In the genomic region with DNA sequence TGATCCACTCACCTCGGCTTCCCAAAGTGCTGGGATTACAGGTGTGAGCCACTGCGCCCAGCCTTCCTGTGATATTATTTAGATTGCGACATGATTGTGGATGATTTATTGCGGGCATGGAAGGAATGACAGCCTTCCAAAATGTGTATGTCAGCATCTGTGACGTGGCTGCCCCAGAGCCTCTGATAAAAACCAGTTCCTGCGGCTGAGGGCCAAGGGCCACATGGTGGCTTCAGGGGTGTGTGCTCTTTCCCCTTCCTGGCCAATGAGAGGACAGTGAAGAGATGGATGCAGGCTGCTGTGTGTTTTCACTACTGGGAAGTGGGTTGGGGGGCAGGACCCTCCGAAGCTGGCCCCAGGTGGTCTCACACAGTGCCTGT, we compare ENCODE assay signal across 22 cellular contexts. TPM values are rescaled to one million over a fixed set of nuclear protein-coding genes. Genes with fewer than 3 reads are reported as not detected.
DNase-seq lines count a peak whose midpoint lies in the region; FAIRE-seq and TF ChIP-seq lines count a peak whose summit lies in the region.
"Had no signal": no experiment of that assay in that cellular context is flagged by ENCODE, and none has a peak within 500 bp of the region (broad histone marks: within the 10 kb centered on the region; RNA-seq: fewer than 3 reads in every experiment).

No MANE protein-coding gene starts in this region.

- H3K36me3 Mint-ChIP-seq in CD14-positive monocyte: peaks cover 4 to 13% of the 10 kb centered on the region in 2 donors

- H3K9ac ChIP-seq in kidney (ENCODE audit: low read length in 2 of 2) (peak overlapping the region in 1 of 2 donors; percentile 23), skeletal muscle tissue (ENCODE audit: low read depth in 1 of 3, low read length in 3 of 3) (no peak overlapping the region)

- intact Hi-C loops in CD14-positive monocyte (cut with micrococcal nuclease): no loop called here
- intact Hi-C loops in kidney (cut with DNase I): no loop called here

- H3K27ac Mint-ChIP-seq in CD14-positive monocyte: peak overlapping the region; percentile 42 to 100 (median 99)
- H3K27ac Mint-ChIP-seq: activated CD8-positive, alpha-beta memory T cell treated with anti-CD3 and anti-CD28 coated beads, Interleukin-2, amount 10 ng/mL, durations not matched to agents 7 days and 5 days had no signal

- H3K4me1 Mint-ChIP-seq in CD14-positive monocyte: peaks cover 59% of the 10 kb centered on the region

- H3K27me3 ChIP-seq in bronchial epithelial cell (ENCODE audit: control insufficient read depth, insufficient read depth, low read length) (no peaks in the 10 kb centered on the region), skeletal muscle tissue (ENCODE audit: control insufficient read depth in 3 of 3, insufficient read depth in 3 of 3, low read length in 3 of 3) (no peaks in the 10 kb centered on the region)
- H3K27me3 ChIP-seq: right atrium auricular region, tibial artery had no signal

- H3K27me3 Mint-ChIP-seq in CD14-positive monocyte (ENCODE audit: low read depth in 3 of 3): no peaks in the 10 kb centered on the region

- peak overlapping the region; percentile 51 for H3K4me3 ChIP-seq in bronchial epithelial cell (ENCODE audit: low read depth, low read length)
- H3K4me3 ChIP-seq in kidney (ENCODE audit: low read length in 2 of 2): peak overlapping the region; percentile 77 to 78
- no peak overlapping the region for H3K4me3 ChIP-seq in skeletal muscle tissue (ENCODE audit: low read length in 3 of 3)
- H3K4me3 ChIP-seq: lung had no signal

- peak overlapping the region; percentile 64 to 98 for H3K4me3 Mint-ChIP-seq in CD14-positive monocyte
- H3K4me3 Mint-ChIP-seq: activated CD8-positive, alpha-beta memory T cell treated with anti-CD3 and anti-CD28 coated beads, Interleukin-2, amount 10 ng/mL, durations not matched to agents 7 days and 5 days had no signal

- DNase-seq in CD14-positive monocyte (ENCODE audit: low spot score) (no peak), bronchial epithelial cell (ENCODE audit: low read depth) (peak; percentile 89), kidney (no peak), NCI-H774 (lab: John Stamatoyannopoulos, UW) (no peak), NCI-H1694 (lab: John Stamatoyannopoulos, UW) (no peak), DMS 273 treated with DMSO at 0.1 percent for 48 hours (lab: John Stamatoyannopoulos, UW) (no peak)
- DNase-seq in activated CD4-positive, CD25-positive, alpha-beta regulatory T cell treated with anti-CD3 and anti-CD28 coated beads, Interleukin-2, amount 50 U/mL, for 72 hours: no peak
- DNase-seq: activated gamma-delta T cell treated with Interleukin-2 at 50 U/mL for 16 hours; MM.1S; NCI-H2029 treated with DMSO at 0.1 percent for 48 hours; NCI-H524 treated with DMSO at 0.1 percent for 48 hours; nephron progenitor cell; stimulated activated CD4-positive, alpha-beta T cell treated with anti-CD3 and anti-CD28 coated beads, Interleukin-2, amount 100 ng/mL, for 48 hours; stimulated activated CD8-positive, alpha-beta memory T cell treated with anti-CD3 and anti-CD28 coated beads, Interleukin-4, amount 100 ng/mL, for 48 hours; tibial artery had no signal

- H3K36me3 ChIP-seq in bronchial epithelial cell (ENCODE audit: control insufficient read depth, insufficient read depth, low read length): peaks cover 1% of the 10 kb centered on the region
- H3K36me3 ChIP-seq in kidney (ENCODE audit: control insufficient read depth in 1 of 2, insufficient read depth in 2 of 2, low read length in 2 of 2): no peaks in the 10 kb centered on the region
- H3K36me3 ChIP-seq in skeletal muscle tissue (ENCODE audit: control insufficient read depth in 3 of 3, insufficient read depth in 3 of 3, low read length in 3 of 3): no peaks in the 10 kb centered on the region
- H3K36me3 ChIP-seq: right atrium auricular region, tibial artery had no signal

- H3K27ac ChIP-seq in kidney (ENCODE audit: low read depth in 2 of 2, low read length in 2 of 2) (peak overlapping the region; percentile 84 to 91), skeletal muscle tissue (ENCODE audit: low read depth, low read length) (peak overlapping the region; percentile 31)
- H3K27ac ChIP-seq: VCaP had no signal

- peaks cover 9 to 20% of the 10 kb centered on the region in 2 donors for H3K4me1 ChIP-seq in kidney (ENCODE audit: control insufficient read depth in 1 of 2, insufficient read depth in 1 of 2, low read depth in 1 of 2, low read length in 2 of 2)
- peaks cover 14 to 20% (median 17%) of the 10 kb centered on the region in 3 donors for H3K4me1 ChIP-seq in skeletal muscle tissue (ENCODE audit: control insufficient read depth in 3 of 3, insufficient read depth in 3 of 3, low read length in 3 of 3)

- no peaks in the 10 kb centered on the region for H3K9me3 ChIP-seq in kidney (ENCODE audit: control insufficient read depth in 1 of 2, low read length in 2 of 2)
- H3K9me3 ChIP-seq in skeletal muscle tissue (ENCODE audit: control insufficient read depth in 3 of 3, low read length in 3 of 3): no peaks in the 10 kb centered on the region
- H3K9me3 ChIP-seq: right atrium auricular region, tibial artery had no signal

- H3K9me3 Mint-ChIP-seq in CD14-positive monocyte: peaks cover 20 to 26% (median 22%) of the 10 kb centered on the region in 7 donors

- no peak for TF ChIP-seq CTCF in CD14-positive monocyte (IDR thresholded peaks at IDR 0.05)
- TF ChIP-seq CTCF in bronchial epithelial cell (IDR thresholded peaks at IDR 0.05; ENCODE audit: insufficient read depth, low read length, severe bottlenecking): no peak
- TF ChIP-seq CTCF in kidney (IDR thresholded peaks at IDR 0.05; ENCODE audit: borderline replicate concordance, extremely low read depth, insufficient read depth): no peak

- peak; percentile 84 for FAIRE-seq in bronchial epithelial cell (lab: Jason Lieb, UNC)
- FAIRE-seq in kidney (lab: Jason Lieb, UNC): no peak
- FAIRE-seq: H54 had no signal

RNA-seq across cellular contexts. Expression of a gene that starts 57.4 kb away (rescaled TPM):
- polyA plus RNA-seq in CD14-positive monocyte (not detected), kidney (ENCODE audit: insufficient read depth, low read depth, low replicate concordance) (0.86 TPM)
- total RNA-seq in bronchial epithelial cell (not detected in 2 replicates), kidney (1.6 TPM), skeletal muscle tissue (0.52 TPM)
- total RNA-seq: activated CD8-positive, alpha-beta memory T cell treated with anti-CD3 and anti-CD28 coated beads, Interleukin-2, amount 10 ng/mL, durations not matched to agents 7 days and 5 days; fibroblast of villous mesenchyme; right atrium auricular region had no signal

Comparison
In these comparisons a context has a peak if more than half of its experiments do, and no peak if none do; other contexts are left out.
1. H3K4me3 ChIP-seq: peak in bronchial epithelial cell (single experiment) and kidney (2 of 2); none in skeletal muscle tissue (0 of 3).